In genomic region chr17:5695480-5695879, GRCh38 we compare ENCODE assay signal across 22 cellular contexts.
DNase-seq lines count a peak whose midpoint lies in the region; ATAC-seq, FAIRE-seq and TF ChIP-seq lines count a peak whose summit lies in the region.
"Had no signal": no experiment of that assay in that cellular context is flagged by ENCODE, and none has a peak within 500 bp of the region (broad histone marks: within the 10 kb centered on the region; RNA-seq: fewer than 3 reads in every experiment).

No MANE protein-coding gene starts in this region.

- no peak overlapping the region for H3K27ac ChIP-seq in iPS-20b (ENCODE audit: low read length)
- H3K27ac ChIP-seq in gastrocnemius medialis = no peak overlapping the region
- H3K27ac ChIP-seq: BLaER1 treated with 17β-estradiol and CSF1 and Interleukin-3, amounts not matched to agents 10 nM and 100 nM had no signal

- TF ChIP-seq CTCF in gastrocnemius medialis (IDR thresholded peaks at IDR 0.05 in 4 of 5, conservative IDR thresholded peaks at IDR 0.05 in 1 of 5) = no peak

- peak overlapping the region; percentile 7; the same call in 1 of the 2 replicates for H3K9ac ChIP-seq in iPS-20b (ENCODE audit: low read depth, low read length)
- H3K9ac ChIP-seq: BLaER1 treated with 17β-estradiol and CSF1 and Interleukin-3, amounts not matched to agents 10 nM and 100 nM had no signal

- H3K9me3 ChIP-seq in iPS-20b (ENCODE audit: insufficient read depth, low read depth, low read length) = no peaks in the 10 kb centered on the region
- H3K9me3 ChIP-seq in gastrocnemius medialis = no peaks in the 10 kb centered on the region
- H3K9me3 ChIP-seq: MG63 had no signal

- H3K4me3 ChIP-seq in iPS-20b (ENCODE audit: low read length) (peak overlapping the region; percentile 12; the same call in 1 of the 2 replicates), gastrocnemius medialis (no peak overlapping the region)
- H3K4me3 ChIP-seq: BLaER1 treated with 17β-estradiol and CSF1 and Interleukin-3, amounts not matched to agents 10 nM and 100 nM; MG63 had no signal

- no peak for ATAC-seq in gastrocnemius medialis
- ATAC-seq: CD8-positive, alpha-beta T cell; SK-N-SH treated with all-trans-retinoic acid at 6 μM for 48 hours; T-cell had no signal

- peak; percentile 37 for DNase-seq in NCI-H2171 treated with DMSO at 0.1 percent for 48 hours (lab: John Stamatoyannopoulos, UW)
- no peak for DNase-seq in NCI-H2171 (lab: John Stamatoyannopoulos, UW)
- DNase-seq in NCI-H82 treated with DMSO at 0.1 percent for 48 hours (lab: John Stamatoyannopoulos, UW; ENCODE audit: unreplicated experiment) = peak; percentile 80
- no peak for DNase-seq in OCI-M1 (lab: John Stamatoyannopoulos, UW)
- DNase-seq in RCC 7860 (ENCODE audit: low spot score) = no peak
- no peak for DNase-seq in gastrocnemius medialis
- DNase-seq: Calu3; CD8-positive, alpha-beta T cell; GF-D8; Kasumi-1; MG63; NCI-H1092; NCI-H446; NCI-H526 treated with DMSO at 0.1 percent for 48 hours; RPMI8226; SIG-M5; T-cell had no signal

- intact Hi-C loops in gastrocnemius medialis (cut with DNase I; ENCODE audit: low total_unique reads) = no loop called here

- FAIRE-seq in RCC 7860 (lab: Jason Lieb, UNC) = no peak
- FAIRE-seq: A204.1, GM19239 had no signal

- no peaks in the 10 kb centered on the region for H3K27me3 ChIP-seq in iPS-20b (ENCODE audit: insufficient read depth, low read length)
- H3K27me3 ChIP-seq in gastrocnemius medialis = peaks cover 0 to 21% (median 5%) of the 10 kb centered on the region in 3 donors
- H3K27me3 ChIP-seq: BLaER1 treated with 17β-estradiol and CSF1 and Interleukin-3, amounts not matched to agents 10 nM and 100 nM; MG63 had no signal

- H3K4me1 ChIP-seq in iPS-20b (ENCODE audit: insufficient read depth, low read length) (peaks cover 20% of the 10 kb centered on the region; the same call in 1 of the 2 replicates), gastrocnemius medialis (no peaks in the 10 kb centered on the region)

- in situ Hi-C loops in gastrocnemius medialis (cut with MboI; ENCODE audit: low sequenced_read_pairs in 4 of 4) = no loop called here

- H3K36me3 ChIP-seq in iPS-20b (ENCODE audit: insufficient read depth, low read depth, low read length) = no peaks in the 10 kb centered on the region
- H3K36me3 ChIP-seq in gastrocnemius medialis = no peaks in the 10 kb centered on the region
- H3K36me3 ChIP-seq: BLaER1 treated with 17β-estradiol and CSF1 and Interleukin-3, amounts not matched to agents 10 nM and 100 nM; MG63 had no signal

- TF ChIP-seq POLR2A in gastrocnemius medialis (IDR thresholded peaks at IDR 0.05) = no peak

Comparison
In these comparisons a context has a peak if more than half of its experiments do, and no peak if none do; other contexts are left out.
1. DNase-seq: peak in NCI-H2171 treated with DMSO at 0.1 percent for 48 hours (single experiment) and NCI-H82 treated with DMSO at 0.1 percent for 48 hours (single experiment); none in NCI-H2171 (single experiment), OCI-M1 (single experiment), RCC 7860 (single experiment) and gastrocnemius medialis (0 of 2).